Comparison of ENCODE assay signal across 17 cellular contexts in genomic region chr12:53254816-53255545, GRCh38. TPM values are rescaled to one million over a fixed set of nuclear protein-coding genes. Genes with fewer than 3 reads are reported as not detected.
DNase-seq lines count a peak whose midpoint lies in the region; TF ChIP-seq lines count a peak whose summit lies in the region.
"Had no signal": no experiment of that assay in that cellular context is flagged by ENCODE, and none has a peak within 500 bp of the region (broad histone marks: within the 10 kb centered on the region; RNA-seq: fewer than 3 reads in every experiment).

No MANE protein-coding gene starts in this region.

- peaks cover 0 to 1% of the 10 kb centered on the region in 2 donors for H3K27me3 Mint-ChIP-seq in CD8-positive, alpha-beta memory T cell
- no peaks in the 10 kb centered on the region for H3K27me3 Mint-ChIP-seq in activated T-helper 1 cell treated with anti-CD3 and anti-CD28 coated beads, Interleukin-12 subunit alpha, Interleukin-12 subunit beta, Interleukin-2, Interleukin-4 antibody, amounts not matched to agents 30 ng/mL and 10 ng/mL and 1 ng/mL, durations not matched to agents 14 hours and 24 hours and 36 hours (ENCODE audit: insufficient read depth)
- no peaks in the 10 kb centered on the region for H3K27me3 Mint-ChIP-seq in neural crest cell (ENCODE audit: low read depth)

- peaks cover 34 to 46% (median 46%) of the 10 kb centered on the region in 3 donors for H3K4me1 Mint-ChIP-seq in CD8-positive, alpha-beta memory T cell
- peaks cover 50% of the 10 kb centered on the region for H3K4me1 Mint-ChIP-seq in activated T-helper 1 cell treated with anti-CD3 and anti-CD28 coated beads, Interleukin-12 subunit alpha, Interleukin-12 subunit beta, Interleukin-2, Interleukin-4 antibody, amounts not matched to agents 30 ng/mL and 10 ng/mL and 1 ng/mL, durations not matched to agents 14 hours and 24 hours and 36 hours (ENCODE audit: low read depth)
- H3K4me1 Mint-ChIP-seq in neural crest cell, result peaks cover 28% of the 10 kb centered on the region

- TF ChIP-seq CTCF in neural crest cell (conservative IDR thresholded peaks at IDR 0.05), result no peak

- peaks cover 0 to 41% (median 0%) of the 10 kb centered on the region in 3 donors for H3K36me3 Mint-ChIP-seq in CD8-positive, alpha-beta memory T cell
- peaks cover 29% of the 10 kb centered on the region for H3K36me3 Mint-ChIP-seq in activated T-helper 1 cell treated with anti-CD3 and anti-CD28 coated beads, Interleukin-12 subunit alpha, Interleukin-12 subunit beta, Interleukin-2, Interleukin-4 antibody, amounts not matched to agents 30 ng/mL and 10 ng/mL and 1 ng/mL, durations not matched to agents 14 hours and 24 hours and 36 hours (ENCODE audit: low read depth)
- H3K36me3 Mint-ChIP-seq in neural crest cell (ENCODE audit: low read depth), result no peaks in the 10 kb centered on the region

- peaks cover 65 to 78% (median 69%) of the 10 kb centered on the region in 10 experiments for H3K4me1 ChIP-seq in BLaER1 treated with 17β-estradiol and CSF1 and Interleukin-3, amounts not matched to agents 10 nM and 100 nM
- peaks cover 41% of the 10 kb centered on the region for H3K4me1 ChIP-seq in CD8-positive, alpha-beta memory T cell (ENCODE audit: insufficient read depth, low read length)

- H3K4me2 ChIP-seq in BLaER1 treated with 17β-estradiol and CSF1 and Interleukin-3, amounts not matched to agents 10 nM and 100 nM, result peak overlapping the region; percentile 69 to 100 (median 85)
- H3K4me2 ChIP-seq: hepatocyte had no signal

- intact Hi-C loops in activated T-helper 1 cell treated with anti-CD3 and anti-CD28 coated beads, Interleukin-12 subunit alpha, Interleukin-12 subunit beta, Interleukin-2, Interleukin-4 antibody, amounts not matched to agents 30 ng/mL and 10 ng/mL and 1 ng/mL, durations not matched to agents 14 hours and 24 hours and 36 hours (cut with micrococcal nuclease), result no loop called here

- no peaks in the 10 kb centered on the region for H3K9me3 ChIP-seq in BLaER1 treated with 17β-estradiol and CSF1 and Interleukin-3, amounts not matched to agents 10 nM and 100 nM (replicated peaks in 1 of 11)
- no peaks in the 10 kb centered on the region for H3K9me3 ChIP-seq in CD8-positive, alpha-beta memory T cell (ENCODE audit: low read length)
- H3K9me3 ChIP-seq: pancreas had no signal

- peaks cover 0 to 19% (median 0%) of the 10 kb centered on the region in 11 experiments; a peak in 6 of 22 replicates for H4K20me1 ChIP-seq in BLaER1 treated with 17β-estradiol and CSF1 and Interleukin-3, amounts not matched to agents 10 nM and 100 nM

- H3K9me3 Mint-ChIP-seq in CD8-positive, alpha-beta memory T cell, result no peaks in the 10 kb centered on the region
- H3K9me3 Mint-ChIP-seq in activated T-helper 1 cell treated with anti-CD3 and anti-CD28 coated beads, Interleukin-12 subunit alpha, Interleukin-12 subunit beta, Interleukin-2, Interleukin-4 antibody, amounts not matched to agents 30 ng/mL and 10 ng/mL and 1 ng/mL, durations not matched to agents 14 hours and 24 hours and 36 hours, result no peaks in the 10 kb centered on the region
- no peaks in the 10 kb centered on the region for H3K9me3 Mint-ChIP-seq in neural crest cell

- DNase-seq in CD8-positive, alpha-beta memory T cell, result no peak
- DNase-seq in activated T-helper 1 cell treated with anti-CD3 and anti-CD28 coated beads, Interleukin-12 subunit alpha, Interleukin-12 subunit beta, Interleukin-2, Interleukin-4 antibody, amounts not matched to agents 30 ng/mL and 10 ng/mL and 1 ng/mL, durations not matched to agents 14 hours and 24 hours and 36 hours (ENCODE audit: low spot score), result no peak
- DNase-seq in neural crest cell (ENCODE audit: low read depth, low spot score), result no peak
- DNase-seq in stimulated activated CD4-positive, alpha-beta T cell treated with anti-CD3 and anti-CD28 coated beads, Interleukin-4, amount 100 ng/mL, for 4 hours, result no peak
- no peak for DNase-seq in NCI-H187 (lab: John Stamatoyannopoulos, UW)
- no peak for DNase-seq in Ammon's horn (ENCODE audit: low spot score)
- DNase-seq: activated CD4-positive, alpha-beta T cell treated with anti-CD3 and anti-CD28 coated beads, Interleukin-2, amount 50 U/mL, for 48 hours; activated effector memory CD4-positive, alpha-beta T cell treated with Interleukin-2 at 50 U/mL for 16 hours; C1 segment of cervical spinal cord; DMS79; NCI-H1417 treated with DMSO at 0.1 percent for 48 hours; pancreas; stimulated activated CD4-positive, alpha-beta T cell treated with anti-CD3 and anti-CD28 coated beads, Interleukin-1b, Interleukin-23, amount 100 ng/mL, for 48 hours; substantia nigra had no signal

- H3K4me3 ChIP-seq in BLaER1 treated with 17β-estradiol and CSF1 and Interleukin-3, amounts not matched to agents 10 nM and 100 nM, result no peak overlapping the region
- no peak overlapping the region for H3K4me3 ChIP-seq in CD8-positive, alpha-beta memory T cell (ENCODE audit: low read length)
- H3K4me3 ChIP-seq: hepatocyte, pancreas had no signal

- peak overlapping the region in 5 of 8 donors; percentile 21 to 89 (median 47) for H3K27ac Mint-ChIP-seq in CD8-positive, alpha-beta memory T cell
- H3K27ac Mint-ChIP-seq in activated T-helper 1 cell treated with anti-CD3 and anti-CD28 coated beads, Interleukin-12 subunit alpha, Interleukin-12 subunit beta, Interleukin-2, Interleukin-4 antibody, amounts not matched to agents 30 ng/mL and 10 ng/mL and 1 ng/mL, durations not matched to agents 14 hours and 24 hours and 36 hours, result no peak overlapping the region
- H3K27ac Mint-ChIP-seq in neural crest cell (ENCODE audit: unreplicated experiment), result no peak overlapping the region

- CTCF ChIA-PET in CD8-positive, alpha-beta memory T cell (lab: Charles Lee), result interaction anchor here (1.3 to 7.0 kb wide), 3 partner anchors 33 to 60 kb away, joined by 4 to 166 read pairs (median 8); no protein-coding TSS in a partner anchor

- H3K36me3 ChIP-seq in BLaER1 treated with 17β-estradiol and CSF1 and Interleukin-3, amounts not matched to agents 10 nM and 100 nM, result peaks cover 13 to 29% (median 23%) of the 10 kb centered on the region in 11 experiments
- no peaks in the 10 kb centered on the region for H3K36me3 ChIP-seq in CD8-positive, alpha-beta memory T cell (ENCODE audit: insufficient read depth, low read length)
- H3K36me3 ChIP-seq: pancreas had no signal

- POLR2A ChIA-PET in CD8-positive, alpha-beta memory T cell (lab: Charles Lee), result no interaction called here

- H3K4me3 Mint-ChIP-seq in CD8-positive, alpha-beta memory T cell, result peak overlapping the region in 1 of 7 donors; percentile 37
- peak overlapping the region; percentile 99 for H3K4me3 Mint-ChIP-seq in activated T-helper 1 cell treated with anti-CD3 and anti-CD28 coated beads, Interleukin-12 subunit alpha, Interleukin-12 subunit beta, Interleukin-2, Interleukin-4 antibody, amounts not matched to agents 30 ng/mL and 10 ng/mL and 1 ng/mL, durations not matched to agents 14 hours and 24 hours and 36 hours
- H3K4me3 Mint-ChIP-seq in neural crest cell, result peak overlapping the region; percentile 41

- no peaks in the 10 kb centered on the region for H3K27me3 ChIP-seq in BLaER1 treated with 17β-estradiol and CSF1 and Interleukin-3, amounts not matched to agents 10 nM and 100 nM
- no peaks in the 10 kb centered on the region for H3K27me3 ChIP-seq in CD8-positive, alpha-beta memory T cell (ENCODE audit: insufficient read depth, low read length, poor library complexity, severe bottlenecking)
- H3K27me3 ChIP-seq: hepatocyte, pancreas had no signal

- peak overlapping the region in 6 of 11 experiments; percentile 17 to 39 (median 28); a peak in 5 of 22 replicates for H3K9ac ChIP-seq in BLaER1 treated with 17β-estradiol and CSF1 and Interleukin-3, amounts not matched to agents 10 nM and 100 nM

- peak overlapping the region in 9 of 11 experiments; percentile 33 to 69 (median 59); a peak in 17 of 22 replicates for H3K27ac ChIP-seq in BLaER1 treated with 17β-estradiol and CSF1 and Interleukin-3, amounts not matched to agents 10 nM and 100 nM
- no peak overlapping the region for H3K27ac ChIP-seq in CD8-positive, alpha-beta memory T cell (ENCODE audit: low read depth, low read length)
- H3K27ac ChIP-seq: hepatocyte, pancreas had no signal

RNA-seq across cellular contexts. Expression of gene ESPL1, which starts 13.1 kb away (rescaled TPM):
- 10 to 100 TPM; 58.4 to 63.4 TPM for total RNA-seq in CD8-positive, alpha-beta memory T cell
- not detected for polyA plus RNA-seq in CD8-positive, alpha-beta memory T cell
- 61.2 and 68.4 TPM in 2 replicates for total RNA-seq in activated T-helper 1 cell treated with anti-CD3 and anti-CD28 coated beads, Interleukin-12 subunit alpha, Interleukin-12 subunit beta, Interleukin-2, Interleukin-4 antibody, amounts not matched to agents 30 ng/mL and 10 ng/mL and 1 ng/mL, durations not matched to agents 14 hours and 24 hours and 36 hours
- total RNA-seq in neural crest cell, result 56.3 and 65.8 TPM in 2 replicates

RNA-seq across cellular contexts. Expression of gene RARG, which starts 23.0 kb away (rescaled TPM):
- 10 to 100 TPM; 67.0 to 68.4 TPM for total RNA-seq in CD8-positive, alpha-beta memory T cell
- polyA plus RNA-seq in CD8-positive, alpha-beta memory T cell, result 15.4 TPM
- total RNA-seq in activated T-helper 1 cell treated with anti-CD3 and anti-CD28 coated beads, Interleukin-12 subunit alpha, Interleukin-12 subunit beta, Interleukin-2, Interleukin-4 antibody, amounts not matched to agents 30 ng/mL and 10 ng/mL and 1 ng/mL, durations not matched to agents 14 hours and 24 hours and 36 hours, result 58.6 and 61.6 TPM in 2 replicates
- total RNA-seq in neural crest cell, result 5.4 and 5.9 TPM in 2 replicates

RNA-seq across cellular contexts. Expression of gene PFDN5, which starts 40.4 kb away (rescaled TPM):
- total RNA-seq in CD8-positive, alpha-beta memory T cell, result 100 to 1,000 TPM; 380 to 385 TPM
- 1,325 TPM for polyA plus RNA-seq in CD8-positive, alpha-beta memory T cell
- total RNA-seq in activated T-helper 1 cell treated with anti-CD3 and anti-CD28 coated beads, Interleukin-12 subunit alpha, Interleukin-12 subunit beta, Interleukin-2, Interleukin-4 antibody, amounts not matched to agents 30 ng/mL and 10 ng/mL and 1 ng/mL, durations not matched to agents 14 hours and 24 hours and 36 hours, result 344 and 350 TPM in 2 replicates
- total RNA-seq in neural crest cell, result 324 and 326 TPM in 2 replicates

RNA-seq across cellular contexts. Expression of gene MYG1, which starts 44.5 kb away (rescaled TPM):
- total RNA-seq in CD8-positive, alpha-beta memory T cell, result 10 to 100 TPM; 81.1 to 82.5 TPM
- 67.9 TPM for polyA plus RNA-seq in CD8-positive, alpha-beta memory T cell
- 107 and 111 TPM in 2 replicates for total RNA-seq in activated T-helper 1 cell treated with anti-CD3 and anti-CD28 coated beads, Interleukin-12 subunit alpha, Interleukin-12 subunit beta, Interleukin-2, Interleukin-4 antibody, amounts not matched to agents 30 ng/mL and 10 ng/mL and 1 ng/mL, durations not matched to agents 14 hours and 24 hours and 36 hours
- 67.1 and 72.7 TPM in 2 replicates for total RNA-seq in neural crest cell

RNA-seq across cellular contexts. Expression of gene ITGB7, which starts 47.9 kb away (rescaled TPM):
- 100 to 1,000 TPM; 339 TPM for total RNA-seq in CD8-positive, alpha-beta memory T cell
- 292 TPM for polyA plus RNA-seq in CD8-positive, alpha-beta memory T cell
- 258 and 266 TPM in 2 replicates for total RNA-seq in activated T-helper 1 cell treated with anti-CD3 and anti-CD28 coated beads, Interleukin-12 subunit alpha, Interleukin-12 subunit beta, Interleukin-2, Interleukin-4 antibody, amounts not matched to agents 30 ng/mL and 10 ng/mL and 1 ng/mL, durations not matched to agents 14 hours and 24 hours and 36 hours
- not detected in 2 replicates for total RNA-seq in neural crest cell
- total RNA-seq: lung microvascular endothelial cell had no signal
- polyA plus RNA-seq: hepatocyte had no signal

Comparison
In these comparisons a context has a peak if more than half of its experiments do, and no peak if none do; other contexts are left out.
1. H3K27ac Mint-ChIP-seq: peak in CD8-positive, alpha-beta memory T cell (5 of 8); none in activated T-helper 1 cell treated with anti-CD3 and anti-CD28 coated beads, Interleukin-12 subunit alpha, Interleukin-12 subunit beta, Interleukin-2, Interleukin-4 antibody, amounts not matched to agents 30 ng/mL and 10 ng/mL and 1 ng/mL, durations not matched to agents 14 hours and 24 hours and 36 hours (single experiment) and neural crest cell (single experiment).